In the genomic region with DNA sequence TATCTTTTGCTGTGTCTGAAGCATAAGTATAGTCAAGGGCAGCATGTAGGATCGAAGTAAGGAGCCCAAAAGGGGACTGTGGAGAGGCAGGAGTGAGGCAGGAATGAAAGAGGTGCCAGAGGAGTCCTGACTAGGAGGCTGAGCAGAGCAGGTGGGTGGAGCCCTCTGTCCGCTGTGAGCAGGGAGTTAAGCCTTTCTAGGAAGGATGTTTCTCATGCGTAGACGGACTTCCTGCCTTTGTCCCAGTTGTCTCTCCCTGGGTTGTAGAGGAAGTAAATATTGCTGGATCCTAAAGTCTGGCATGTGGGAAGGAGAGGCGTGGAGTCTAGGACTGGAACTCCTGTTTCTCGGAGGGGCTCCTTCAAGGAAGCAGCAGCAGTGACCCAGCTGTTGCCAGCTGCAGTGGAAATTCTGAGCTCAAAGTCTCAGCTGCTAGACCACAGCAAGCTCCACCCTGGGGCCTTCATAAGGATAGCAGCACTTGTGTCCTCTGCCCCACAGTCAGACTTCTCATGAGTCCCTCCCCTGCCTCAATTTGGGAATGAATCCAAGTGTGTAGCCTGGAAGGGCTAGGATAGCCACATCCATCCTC, we compare ENCODE assay signal across 9 cellular contexts. TPM values are rescaled to one million over a fixed set of nuclear protein-coding genes. Genes with fewer than 3 reads are reported as not detected.
A peak's percentile ranks its signal among the peaks of the same experiment; 100 is the strongest.
DNase-seq lines count a peak whose midpoint lies in the region; ATAC-seq and TF ChIP-seq lines count a peak whose summit lies in the region.
"Had no signal": no experiment of that assay in that cellular context is flagged by ENCODE, and none has a peak within 500 bp of the region (broad histone marks: within the 10 kb centered on the region; RNA-seq: fewer than 3 reads in every experiment).

No MANE protein-coding gene starts in this region.

- peak overlapping the region; percentile 9 for H3K4me3 ChIP-seq in thoracic aorta
- H3K4me3 ChIP-seq: SJSA1 had no signal

- TF ChIP-seq CTCF in endothelial cell (IDR thresholded peaks at IDR 0.05; ENCODE audit: unreplicated experiment) (no peak), thoracic aorta (IDR thresholded peaks at IDR 0.05) (no peak)

- H3K9me3 ChIP-seq in thoracic aorta, result no peaks in the 10 kb centered on the region
- H3K9me3 ChIP-seq: SJSA1 had no signal

- H3K4me1 ChIP-seq in thoracic aorta (ENCODE audit: control insufficient read depth in 1 of 2, low read depth in 2 of 2), result peaks cover 3 to 18% of the 10 kb centered on the region in 2 donors

- ATAC-seq in HG02678 (IDR thresholded peaks at IDR 0.05; ENCODE audit: unreplicated experiment), result peak; percentile 81
- ATAC-seq in thoracic aorta (ENCODE audit: insufficient number of reproducible peaks, low FRiP score, low read depth), result peak; percentile 86
- no peak for ATAC-seq in HG03039 (IDR thresholded peaks at IDR 0.05; ENCODE audit: unreplicated experiment)
- ATAC-seq in GM18511 (IDR thresholded peaks at IDR 0.05; ENCODE audit: unreplicated experiment), result no peak

- no peaks in the 10 kb centered on the region for H3K9me3 Mint-ChIP-seq in endothelial cell (ENCODE audit: unreplicated experiment)

- peaks cover 13% of the 10 kb centered on the region for H3K27me3 Mint-ChIP-seq in endothelial cell (ENCODE audit: unreplicated experiment)

- H3K4me1 Mint-ChIP-seq in endothelial cell (ENCODE audit: unreplicated experiment), result peaks cover 50% of the 10 kb centered on the region

- peak overlapping the region; percentile 86 for H3K4me3 Mint-ChIP-seq in endothelial cell (ENCODE audit: unreplicated experiment)

- peak overlapping the region; percentile 99 for H3K27ac Mint-ChIP-seq in endothelial cell (ENCODE audit: unreplicated experiment)

- peak; percentile 74 for DNase-seq in EH (ENCODE audit: low read depth)
- DNase-seq in UCSD-AML1 (lab: John Stamatoyannopoulos, UW; ENCODE audit: unreplicated experiment), result peak; percentile 60
- DNase-seq in endothelial cell (ENCODE audit: low spot score), result peak; percentile 72
- DNase-seq in mesenteric fat pad (ENCODE audit: low spot score), result peak; percentile 88
- DNase-seq in thoracic aorta (ENCODE audit: low spot score), result no peak

- H3K27ac ChIP-seq in thoracic aorta, result peak overlapping the region; percentile 72 to 74
- H3K27ac ChIP-seq: SJSA1 had no signal

- H3K36me3 ChIP-seq in thoracic aorta, result peaks cover 9% of the 10 kb centered on the region

- no peaks in the 10 kb centered on the region for H3K27me3 ChIP-seq in thoracic aorta (replicated peaks; ENCODE audit: insufficient read depth)
- H3K27me3 ChIP-seq: SJSA1 had no signal

- peaks cover 19% of the 10 kb centered on the region for H3K36me3 Mint-ChIP-seq in endothelial cell (ENCODE audit: low read depth, unreplicated experiment)

RNA-seq across cellular contexts. Expression of a gene that starts 44.0 kb away (rescaled TPM):
- total RNA-seq in endothelial cell (ENCODE audit: unreplicated experiment), result 122 TPM
- total RNA-seq in mesenteric fat pad, result 63.1 TPM
- 10 to 100 TPM; 33.4 to 40.2 TPM for total RNA-seq in thoracic aorta

Comparison
In these comparisons a context has a peak if more than half of its experiments do, and no peak if none do; other contexts are left out.
1. ATAC-seq: peak in HG02678 (single experiment) and thoracic aorta (single experiment); none in HG03039 (single experiment) and GM18511 (single experiment).